ENCODE assay signal across 20 cellular contexts in genomic region chr10:75253281-75254220, GRCh38.
"Had no signal": no experiment of that assay in that cellular context is flagged by ENCODE, and none has a peak within 500 bp of the region (broad histone marks: within the 10 kb centered on the region; RNA-seq: fewer than 3 reads in every experiment).

No MANE protein-coding gene starts in this region.

- H3K27me3 ChIP-seq: right atrium auricular region, thyroid gland, uterus had no signal

- H3K4me1 ChIP-seq: right atrium auricular region, thyroid gland, uterus had no signal

- H3K4me3 ChIP-seq: right atrium auricular region, skin epidermis, thyroid gland, uterus had no signal

- H3K27me3 Mint-ChIP-seq: activated CD4-positive, alpha-beta T cell treated with anti-CD3 and anti-CD28 coated beads, Interleukin-2, amount 10 ng/mL, durations not matched to agents 7 days and 5 days had no signal

- H3K27ac ChIP-seq: right atrium auricular region, thyroid gland, uterus had no signal

- ATAC-seq: left ventricle myocardium superior; natural killer cell treated with Interleukin-12 subunit alpha and Interleukin-12 subunit beta and Interleukin-15 and Interleukin-18, amount 100 ng/mL, for 72 hours; stimulated activated naive B cell treated with anti-CD40 and anti-IgM and Interleukin-4, amounts not matched to agents 10 μg/mL and 1 μg/mL and 100 μg/mL, for 72 hours had no signal

- H3K9me3 ChIP-seq: thyroid gland had no signal

- H3K27ac Mint-ChIP-seq: activated CD4-positive, alpha-beta T cell treated with anti-CD3 and anti-CD28 coated beads, Interleukin-2, amount 10 ng/mL, durations not matched to agents 7 days and 5 days; activated naive CD8-positive, alpha-beta T cell treated with anti-CD3 and anti-CD28 coated beads, Interleukin-2, amount 10 ng/mL, durations not matched to agents 7 days and 5 days; natural killer cell treated with Interleukin-12 subunit alpha and Interleukin-12 subunit beta and Interleukin-15 and Interleukin-18, amount 100 ng/mL, for 72 hours; stimulated activated naive B cell treated with anti-CD40 and anti-IgM and Interleukin-4, amounts not matched to agents 10 μg/mL and 1 μg/mL and 100 μg/mL, for 72 hours; T-helper 2 cell treated with Interferon-gamma antibody and Interleukin-4, amounts not matched to agents 5 μg/mL and 100 μg/mL, for 36 hours had no signal

- H3K36me3 ChIP-seq: right atrium auricular region, thyroid gland, uterus had no signal

- H3K4me3 Mint-ChIP-seq: activated CD4-positive, alpha-beta T cell treated with anti-CD3 and anti-CD28 coated beads, Interleukin-2, amount 10 ng/mL, durations not matched to agents 7 days and 5 days; activated naive CD8-positive, alpha-beta T cell treated with anti-CD3 and anti-CD28 coated beads, Interleukin-2, amount 10 ng/mL, durations not matched to agents 7 days and 5 days; natural killer cell treated with Interleukin-12 subunit alpha and Interleukin-12 subunit beta and Interleukin-15 and Interleukin-18, amount 100 ng/mL, for 72 hours; stimulated activated naive B cell treated with anti-CD40 and anti-IgM and Interleukin-4, amounts not matched to agents 10 μg/mL and 1 μg/mL and 100 μg/mL, for 72 hours; T-helper 2 cell treated with Interferon-gamma antibody and Interleukin-4, amounts not matched to agents 5 μg/mL and 100 μg/mL, for 36 hours had no signal

- DNase-seq: activated CD4-positive, alpha-beta T cell treated with anti-CD3 and anti-CD28 coated beads, Interleukin-2, amount 10 ng/mL, durations not matched to agents 7 days and 5 days; activated CD8-positive, alpha-beta memory T cell treated with anti-CD3 and anti-CD28 coated beads, Interleukin-2, amount 50 U/mL, for 48 hours; activated naive CD4-positive, alpha-beta T cell; activated naive CD8-positive, alpha-beta T cell treated with anti-CD3 and anti-CD28 coated beads, Interleukin-2, amount 10 ng/mL, durations not matched to agents 7 days and 5 days; foreskin fibroblast; glutamatergic neuron; hypothalamus; kidney glomerular epithelial cell; left ventricle myocardium superior; mesenchymal stem cell; posterior cingulate gyrus; stimulated activated CD4-positive, alpha-beta T cell treated with anti-CD3 and anti-CD28 coated beads, Interleukin-15, amount 100 ng/mL, for 24 hours; stimulated activated CD4-positive, alpha-beta T cell treated with anti-CD3 and anti-CD28 coated beads, Interleukin-4, amount 100 ng/mL, for 1 hour; stimulated activated naive B cell treated with anti-CD40 and anti-IgM and Interleukin-4, amounts not matched to agents 10 μg/mL and 1 μg/mL and 100 μg/mL, for 72 hours; thyroid gland; uterus had no signal

- H3K4me1 Mint-ChIP-seq: activated CD4-positive, alpha-beta T cell treated with anti-CD3 and anti-CD28 coated beads, Interleukin-2, amount 10 ng/mL, durations not matched to agents 7 days and 5 days; activated naive CD8-positive, alpha-beta T cell treated with anti-CD3 and anti-CD28 coated beads, Interleukin-2, amount 10 ng/mL, durations not matched to agents 7 days and 5 days; stimulated activated naive B cell treated with anti-CD40 and anti-IgM and Interleukin-4, amounts not matched to agents 10 μg/mL and 1 μg/mL and 100 μg/mL, for 72 hours had no signal
